In the genomic region with DNA sequence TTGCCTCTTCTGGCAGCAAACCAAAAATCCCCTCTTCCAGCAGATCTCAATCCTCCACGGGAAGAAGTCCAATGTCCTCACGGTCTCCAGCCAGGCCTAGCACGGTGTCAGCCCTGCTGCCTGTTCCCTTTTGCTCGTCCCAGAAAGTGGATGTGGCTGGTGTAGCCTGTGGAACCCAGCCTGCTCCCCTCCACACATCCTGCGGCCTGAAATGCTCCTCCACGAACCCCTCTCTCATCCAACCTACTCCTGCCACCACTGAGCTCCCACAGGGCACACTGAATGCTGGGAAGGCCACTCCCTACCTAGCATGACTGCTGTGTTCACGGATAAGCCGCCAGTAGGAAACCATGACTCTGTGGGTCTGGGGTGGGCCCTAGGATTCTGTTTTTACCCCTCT, we compare ENCODE assay signal across 22 cellular contexts. TPM values are rescaled to one million over a fixed set of nuclear protein-coding genes. Genes with fewer than 3 reads are reported as not detected.
DNase-seq lines count a peak whose midpoint lies in the region; ATAC-seq and TF ChIP-seq lines count a peak whose summit lies in the region.
"Had no signal": no experiment of that assay in that cellular context is flagged by ENCODE, and none has a peak within 500 bp of the region (broad histone marks: within the 10 kb centered on the region; RNA-seq: fewer than 3 reads in every experiment).

No MANE protein-coding gene starts in this region.

- no peaks in the 10 kb centered on the region for H3K9me3 Mint-ChIP-seq in neural progenitor cell
- H3K9me3 Mint-ChIP-seq: activated B cell treated with CpG ODN at 0.5 μM for 24 hours; activated CD4-positive, alpha-beta memory T cell treated with anti-CD3 and anti-CD28 coated beads, Interleukin-2, amount 10 ng/mL, durations not matched to agents 7 days and 5 days; activated T-cell treated with anti-CD3 and anti-CD28 coated beads, Interleukin-2, amount 50 U/mL, for 4 hours had no signal

- H3K36me3 ChIP-seq in BLaER1 (peaks cover 46% of the 10 kb centered on the region), Panc1 (ENCODE audit: control insufficient read depth, insufficient read depth, low read length) (no peaks in the 10 kb centered on the region; the same call in 1 of the 2 replicates), colonic mucosa (no peaks in the 10 kb centered on the region), neural progenitor cell (no peaks in the 10 kb centered on the region)

- H4K20me1 ChIP-seq in BLaER1 (peaks cover 10% of the 10 kb centered on the region), neural progenitor cell (ENCODE audit: low read depth) (peaks cover 8% of the 10 kb centered on the region)

- H3K9me3 ChIP-seq in BLaER1 (no peaks in the 10 kb centered on the region), Panc1 (ENCODE audit: control insufficient read depth, insufficient read depth, low read depth, low read length) (no peaks in the 10 kb centered on the region), colonic mucosa (no peaks in the 10 kb centered on the region), neural progenitor cell (ENCODE audit: low read depth) (no peaks in the 10 kb centered on the region)
- H3K9me3 ChIP-seq: ascending aorta, upper lobe of right lung had no signal

- H3K4me3 ChIP-seq in BLaER1 (no peak overlapping the region), Panc1 (ENCODE audit: low read depth in 2 of 2, low read length in 2 of 2) (no peak overlapping the region), colonic mucosa (no peak overlapping the region), neural progenitor cell (no peak overlapping the region)
- H3K4me3 ChIP-seq: ascending aorta, upper lobe of right lung had no signal

- CTCF ChIA-PET in Panc1 (lab: Charles Lee) = no interaction called here

- H3K9ac ChIP-seq in BLaER1 (0 out of 2 replicates have a peak overlapping the region, but pooled peaks have one; percentile 89), colonic mucosa (ENCODE audit: low read depth in 2 of 2, low read length in 2 of 2) (peak overlapping the region in 1 of 2 donors; percentile 44), neural progenitor cell (no peak overlapping the region)

- no peak overlapping the region for H3K4me3 Mint-ChIP-seq in neural progenitor cell
- H3K4me3 Mint-ChIP-seq: activated B cell treated with CpG ODN at 0.5 μM for 24 hours had no signal

- H3K27ac Mint-ChIP-seq in neural progenitor cell = peak overlapping the region; percentile 46
- H3K27ac Mint-ChIP-seq: activated B cell treated with CpG ODN at 0.5 μM for 24 hours had no signal

- intact Hi-C loops in Panc1 (cut with micrococcal nuclease; ENCODE audit: unreplicated experiment) = no loop called here
- intact Hi-C loops in colonic mucosa (cut with DNase I) = no loop called here

- TF ChIP-seq CTCF in Panc1 (IDR thresholded peaks at IDR 0.05) (no peak), colonic mucosa (IDR thresholded peaks at IDR 0.05) (no peak), neural progenitor cell (IDR thresholded peaks at IDR 0.05) (no peak)

- peaks cover 21% of the 10 kb centered on the region for H3K79me2 ChIP-seq in neural progenitor cell (ENCODE audit: low read depth)

- no peak overlapping the region for H2AFZ ChIP-seq in neural progenitor cell (replicated peaks)

- BruUV-seq in Panc1 (replicated peaks; lab: Mats Ljungman, UMichigan) = TSS peak; percentile 61

- peaks cover 22% of the 10 kb centered on the region for H3K27me3 Mint-ChIP-seq in neural progenitor cell (ENCODE audit: insufficient read depth, low read depth)
- H3K27me3 Mint-ChIP-seq: activated B cell treated with CpG ODN at 0.5 μM for 24 hours; activated CD4-positive, alpha-beta memory T cell treated with anti-CD3 and anti-CD28 coated beads, Interleukin-2, amount 10 ng/mL, durations not matched to agents 7 days and 5 days had no signal

- in situ Hi-C loops in Panc1 (cut with HindIII; ENCODE audit: low pct_unique_long_range_greater_than_20kb, low sequenced_read_pairs) = no loop called here

- H3K4me2 ChIP-seq in BLaER1 (no peak overlapping the region), neural progenitor cell (no peak overlapping the region)

- H3K27ac ChIP-seq in BLaER1 = peak overlapping the region; percentile 89
- H3K27ac ChIP-seq in Panc1 (ENCODE audit: low read length) = no peak overlapping the region
- peak overlapping the region; percentile 99 for H3K27ac ChIP-seq in colonic mucosa
- no peak overlapping the region for H3K27ac ChIP-seq in neural progenitor cell
- H3K27ac ChIP-seq: ascending aorta, upper lobe of right lung had no signal

- DNase-seq in Panc1 (ENCODE audit: low read depth, low spot score) = no peak
- no peak for DNase-seq in colonic mucosa
- DNase-seq in neural progenitor cell (ENCODE audit: low spot score) = no peak
- no peak for DNase-seq in SW 1271 (lab: John Stamatoyannopoulos, UW)
- no peak for DNase-seq in LoVo (ENCODE audit: low spot score)
- DNase-seq: activated B cell treated with CpG ODN at 0.5 μM for 24 hours; activated CD4-positive, alpha-beta memory T cell treated with anti-CD3 and anti-CD28 coated beads, Interleukin-2, amount 10 ng/mL, durations not matched to agents 7 days and 5 days; activated naive CD4-positive, alpha-beta T cell treated with anti-CD3 and anti-CD28 coated beads, Interleukin-2, amount 50 U/mL, for 16 hours; activated T-cell treated with anti-CD3 and anti-CD28 coated beads, Interleukin-2, amount 50 U/mL, for 4 hours; effector CD8-positive, alpha-beta T cell; foreskin melanocyte; GOT3; hypothalamus; MM.1S; NCI-H146; NCI-H510A treated with DMSO at 0.1 percent for 48 hours; upper lobe of right lung had no signal

- POLR2A ChIA-PET in Panc1 (lab: Charles Lee) = interaction anchor here (1.2 kb wide), 1 partner anchor 17 kb away, joined by 3 read pairs; no protein-coding TSS in a partner anchor

- ATAC-seq in Panc1 = no peak
- ATAC-seq in GM21526 (IDR thresholded peaks at IDR 0.05; ENCODE audit: low FRiP score, unreplicated experiment) = no peak
- no peak for ATAC-seq in GM18867 (IDR thresholded peaks at IDR 0.05; ENCODE audit: unreplicated experiment)
- ATAC-seq: activated T-cell treated with anti-CD3 and anti-CD28 coated beads, Interleukin-2, amount 50 U/mL, for 4 hours; upper lobe of right lung had no signal

- peaks cover 10% of the 10 kb centered on the region for H3F3A ChIP-seq in neural progenitor cell (ENCODE audit: low read depth)

- H3K36me3 Mint-ChIP-seq in neural progenitor cell = peaks cover 15% of the 10 kb centered on the region

- no peaks in the 10 kb centered on the region for H3K27me3 ChIP-seq in BLaER1
- H3K27me3 ChIP-seq in Panc1 (ENCODE audit: control insufficient read depth, insufficient read depth, low read length) = no peaks in the 10 kb centered on the region
- no peaks in the 10 kb centered on the region for H3K27me3 ChIP-seq in colonic mucosa
- no peaks in the 10 kb centered on the region for H3K27me3 ChIP-seq in neural progenitor cell
- H3K27me3 ChIP-seq: ascending aorta, upper lobe of right lung had no signal

- peaks cover 20% of the 10 kb centered on the region for H3K4me1 ChIP-seq in BLaER1
- peaks cover 8% of the 10 kb centered on the region; the same call in 1 of the 2 replicates for H3K4me1 ChIP-seq in Panc1 (ENCODE audit: control insufficient read depth, insufficient read depth, low read length)
- peaks cover 5% of the 10 kb centered on the region for H3K4me1 ChIP-seq in colonic mucosa
- peaks cover 5% of the 10 kb centered on the region for H3K4me1 ChIP-seq in neural progenitor cell

- peaks cover 10% of the 10 kb centered on the region for H3K4me1 Mint-ChIP-seq in neural progenitor cell

RNA-seq across cellular contexts. Expression of a gene that starts 3.0 kb away (rescaled TPM):
- total RNA-seq in Panc1 (2021; ENCODE audit: unreplicated experiment) (264 TPM), colonic mucosa (100 to 1,000 TPM; 122 to 142 TPM), neural progenitor cell (ENCODE audit: low replicate concordance) (20.0 and 91.0 TPM in 2 replicates)
- 301 TPM for polyA plus RNA-seq in Panc1 (2012; ENCODE audit: insufficient read length)

RNA-seq across cellular contexts. Expression of a gene that starts 4.8 kb away (rescaled TPM):
- 194 TPM for total RNA-seq in Panc1 (2021; ENCODE audit: unreplicated experiment)
- 160 TPM for polyA plus RNA-seq in Panc1 (2012; ENCODE audit: insufficient read length)
- 10 to 100 TPM; 47.9 to 52.7 TPM for total RNA-seq in colonic mucosa
- 10.3 and 37.3 TPM in 2 replicates for total RNA-seq in neural progenitor cell (ENCODE audit: low replicate concordance)

RNA-seq across cellular contexts. Expression of a gene that starts 13.4 kb away (rescaled TPM):
- total RNA-seq in Panc1 (2021; ENCODE audit: unreplicated experiment) (5.1 TPM), colonic mucosa (100 to 1,000 TPM in 1 of 2 donors, 10 to 100 TPM in 1; 80.9 to 165 TPM), neural progenitor cell (ENCODE audit: low replicate concordance) (0.46 TPM in 1 of 2 replicates, not detected in the other)
- polyA plus RNA-seq in Panc1 (2012; ENCODE audit: insufficient read length) = 8.4 TPM
- total RNA-seq: activated B cell treated with CpG ODN at 0.5 μM for 24 hours, SK-MEL-5 had no signal

RNA-seq across cellular contexts. Expression of a gene that starts 14.3 kb away (rescaled TPM):
- 823 TPM for total RNA-seq in Panc1 (2021; ENCODE audit: unreplicated experiment)
- polyA plus RNA-seq in Panc1 (2012; ENCODE audit: insufficient read length) = 1,638 TPM
- total RNA-seq in colonic mucosa = 1,000 to 10,000 TPM; 1,149 to 1,300 TPM
- 1,773 and 2,732 TPM in 2 replicates for total RNA-seq in neural progenitor cell (ENCODE audit: low replicate concordance)

RNA-seq across cellular contexts. Expression of a gene that starts 26.8 kb away (rescaled TPM):
- total RNA-seq in Panc1 (2021; ENCODE audit: unreplicated experiment) (11.2 TPM), colonic mucosa (1 to 10 TPM; 6.2 to 8.1 TPM), neural progenitor cell (ENCODE audit: low replicate concordance) (2.7 and 5.4 TPM in 2 replicates)
- polyA plus RNA-seq in Panc1 (2012; ENCODE audit: insufficient read length) = 19.3 TPM

Comparison
In these comparisons a context has a peak if more than half of its experiments do, and no peak if none do; other contexts are left out.
1. H3K27ac ChIP-seq: peak in BLaER1 (single experiment) and colonic mucosa (single experiment); none in Panc1 (single experiment) and neural progenitor cell (single experiment).
2. RNA of a gene that starts 13.4 kb away (total RNA-seq): 80.9 to 165 TPM in colonic mucosa; 5.1 TPM in Panc1 (single experiment) and 0.46 TPM in neural progenitor cell; every median in the first group is over 10 times any median in the second.